Comparison of ENCODE assay signal across 9 cellular contexts in the genomic region with DNA sequence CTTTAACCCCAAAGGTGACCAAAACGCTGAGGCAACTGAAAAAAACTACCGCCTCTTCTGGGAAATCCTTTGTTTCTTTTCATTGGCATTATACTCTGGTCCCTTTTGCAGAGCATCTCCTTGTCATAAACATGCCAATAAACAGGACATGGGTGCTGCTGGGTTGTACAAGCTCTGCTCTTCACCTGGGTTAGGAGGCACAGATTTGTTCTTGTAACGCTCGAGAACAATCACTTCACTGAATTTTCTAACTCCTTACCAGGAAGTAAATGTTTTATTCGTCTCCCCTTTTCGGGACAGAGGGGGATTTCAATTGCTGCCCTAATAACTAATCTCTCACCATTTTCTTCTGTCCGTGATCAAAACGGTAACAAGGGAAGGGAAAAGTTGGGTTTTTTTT. TPM values are rescaled to one million over a fixed set of nuclear protein-coding genes. Genes with fewer than 3 reads are reported as not detected.
DNase-seq lines count a peak whose midpoint lies in the region; ATAC-seq and TF ChIP-seq lines count a peak whose summit lies in the region.
"Had no signal": no experiment of that assay in that cellular context is flagged by ENCODE, and none has a peak within 500 bp of the region (broad histone marks: within the 10 kb centered on the region; RNA-seq: fewer than 3 reads in every experiment).

No MANE protein-coding gene starts in this region.

- H3K27ac ChIP-seq in thymus (ENCODE audit: low read depth) (no peak overlapping the region), adrenal gland (no peak overlapping the region)

- H3K9me3 Mint-ChIP-seq in activated CD4-positive, alpha-beta T cell treated with anti-CD3 and anti-CD28 coated beads, Interleukin-2, amount 10 ng/mL, durations not matched to agents 7 days and 5 days, result no peaks in the 10 kb centered on the region
- H3K9me3 Mint-ChIP-seq in activated T-helper 17 cell treated with anti-CD3 and anti-CD28 coated beads, Interleukin-2, amount 50 U/mL, for 72 hours, result no peaks in the 10 kb centered on the region

- H3K4me3 ChIP-seq in thymus (ENCODE audit: low read length) (peak overlapping the region; percentile 66), adrenal gland (peak overlapping the region in 2 of 4 donors; percentile 59 to 81)

- intact Hi-C loops in adrenal gland (cut with DNase I), result no loop called here

- peaks cover 5% of the 10 kb centered on the region for H3K4me1 ChIP-seq in thymus (ENCODE audit: control insufficient read depth, insufficient read depth, low read length)
- peaks cover 0 to 12% of the 10 kb centered on the region in 2 donors for H3K4me1 ChIP-seq in adrenal gland (replicated peaks in 1 of 2)

- DNase-seq in activated CD4-positive, alpha-beta T cell treated with anti-CD3 and anti-CD28 coated beads, Interleukin-2, amount 10 ng/mL, durations not matched to agents 7 days and 5 days, result no peak
- no peak for DNase-seq in activated CD4-positive, alpha-beta T cell treated with anti-CD3 and anti-CD28 coated beads, Interleukin-2, amount 50 U/mL, for 48 hours
- peak; percentile 25 for DNase-seq in kidney tubule cell (ENCODE audit: low spot score)
- DNase-seq in adrenal gland, result no peak
- DNase-seq in NCI-H524 treated with DMSO at 0.1 percent for 48 hours (lab: John Stamatoyannopoulos, UW), result no peak
- DNase-seq: GF-D8 had no signal

- POLR2A ChIA-PET in activated CD4-positive, alpha-beta T cell treated with anti-CD3 and anti-CD28 coated beads, Interleukin-2, amount 10 ng/mL, durations not matched to agents 7 days and 5 days (lab: Charles Lee), result no interaction called here

- no peak for ATAC-seq in activated T-helper 17 cell treated with anti-CD3 and anti-CD28 coated beads, Interleukin-2, amount 50 U/mL, for 72 hours (replicated peaks)
- ATAC-seq in HG03280 (IDR thresholded peaks at IDR 0.05; ENCODE audit: unreplicated experiment), result no peak

- H3K27me3 Mint-ChIP-seq in activated CD4-positive, alpha-beta T cell treated with anti-CD3 and anti-CD28 coated beads, Interleukin-2, amount 10 ng/mL, durations not matched to agents 7 days and 5 days, result peaks cover 73% of the 10 kb centered on the region
- H3K27me3 Mint-ChIP-seq in activated T-helper 17 cell treated with anti-CD3 and anti-CD28 coated beads, Interleukin-2, amount 50 U/mL, for 72 hours, result peaks cover 22% of the 10 kb centered on the region

- CTCF ChIA-PET in activated CD4-positive, alpha-beta T cell treated with anti-CD3 and anti-CD28 coated beads, Interleukin-2, amount 10 ng/mL, durations not matched to agents 7 days and 5 days (lab: Charles Lee), result interaction anchor here (0.7 to 1.3 kb wide), 2 partner anchors 8 to 683 kb away, joined by 4 to 5 read pairs; no protein-coding TSS in a partner anchor

- H3K27me3 ChIP-seq in thymus (ENCODE audit: control insufficient read depth, insufficient read depth), result peaks cover 15% of the 10 kb centered on the region
- H3K27me3 ChIP-seq in adrenal gland, result peaks cover 18% of the 10 kb centered on the region

- no peaks in the 10 kb centered on the region for H3K9me3 ChIP-seq in thymus (ENCODE audit: control insufficient read depth)
- H3K9me3 ChIP-seq in adrenal gland (replicated peaks in 1 of 3), result no peaks in the 10 kb centered on the region

- H3K36me3 ChIP-seq in thymus (ENCODE audit: control insufficient read depth, insufficient read depth) (no peaks in the 10 kb centered on the region), adrenal gland (replicated peaks in 1 of 2) (no peaks in the 10 kb centered on the region)

- H3K4me3 Mint-ChIP-seq in activated CD4-positive, alpha-beta T cell treated with anti-CD3 and anti-CD28 coated beads, Interleukin-2, amount 10 ng/mL, durations not matched to agents 7 days and 5 days, result peak overlapping the region; percentile 78
- H3K4me3 Mint-ChIP-seq in activated T-helper 17 cell treated with anti-CD3 and anti-CD28 coated beads, Interleukin-2, amount 50 U/mL, for 72 hours, result peak overlapping the region; percentile 89

- no peak for TF ChIP-seq POLR2A in adrenal gland (IDR thresholded peaks at IDR 0.05)

- no peak for TF ChIP-seq CTCF in adrenal gland (IDR thresholded peaks at IDR 0.05)

- WGBS in thymus, result 16% methylated on average over 8 of the region's 8 CpGs
- WGBS in adrenal gland, 4 donors, result 10 to 17% (median 14%) methylated on average over 8 of the region's 8 CpGs

- no peak overlapping the region for H3K27ac Mint-ChIP-seq in activated CD4-positive, alpha-beta T cell treated with anti-CD3 and anti-CD28 coated beads, Interleukin-2, amount 10 ng/mL, durations not matched to agents 7 days and 5 days
- H3K27ac Mint-ChIP-seq in activated T-helper 17 cell treated with anti-CD3 and anti-CD28 coated beads, Interleukin-2, amount 50 U/mL, for 72 hours, result peak overlapping the region; percentile 79

- peaks cover 19% of the 10 kb centered on the region for H3K4me1 Mint-ChIP-seq in activated CD4-positive, alpha-beta T cell treated with anti-CD3 and anti-CD28 coated beads, Interleukin-2, amount 10 ng/mL, durations not matched to agents 7 days and 5 days
- no peaks in the 10 kb centered on the region for H3K4me1 Mint-ChIP-seq in activated T-helper 17 cell treated with anti-CD3 and anti-CD28 coated beads, Interleukin-2, amount 50 U/mL, for 72 hours

- no peaks in the 10 kb centered on the region for H3K36me3 Mint-ChIP-seq in activated CD4-positive, alpha-beta T cell treated with anti-CD3 and anti-CD28 coated beads, Interleukin-2, amount 10 ng/mL, durations not matched to agents 7 days and 5 days (ENCODE audit: low read depth)
- no peaks in the 10 kb centered on the region for H3K36me3 Mint-ChIP-seq in activated T-helper 17 cell treated with anti-CD3 and anti-CD28 coated beads, Interleukin-2, amount 50 U/mL, for 72 hours (ENCODE audit: low read depth)

RNA-seq across cellular contexts. Expression of a gene that starts 1.3 kb away (rescaled TPM):
- total RNA-seq in activated CD4-positive, alpha-beta T cell treated with anti-CD3 and anti-CD28 coated beads, Interleukin-2, amount 10 ng/mL, durations not matched to agents 7 days and 5 days, result under 1 TPM; 0.37 TPM
- total RNA-seq in activated T-helper 17 cell treated with anti-CD3 and anti-CD28 coated beads, Interleukin-2, amount 50 U/mL, for 72 hours, result under 1 TPM in 1 of 2 donors, not detected in 1; 0.24 TPM
- polyA plus RNA-seq in thymus (7.6 TPM), adrenal gland (under 1 TPM; 0.07 to 0.09 (median 0.08) TPM)
- total RNA-seq in adrenal gland, result under 1 TPM in 6 of 8 donors, not detected in 2; under 0.01 to 0.26 (median 0.11) TPM
